8 cellular contexts compared by ENCODE assay signal in genomic region chr15:39416258-39416657, GRCh38.
"Had no signal": no experiment of that assay in that cellular context is flagged by ENCODE, and none has a peak within 500 bp of the region (broad histone marks: within the 10 kb centered on the region; RNA-seq: fewer than 3 reads in every experiment).

No MANE protein-coding gene starts in this region.

- FAIRE-seq: G401.6, GM12878, GM12891, GM12892, GM18507, GM19239 had no signal

- ATAC-seq: GM12878 had no signal

- H3K4me3 ChIP-seq: GM12878 had no signal

- DNase-seq: GDM1, GF-D8 had no signal
